Comparison of ENCODE assay signal across 9 cellular contexts in genomic region chr11:64845125-64845735, GRCh38. TPM values are rescaled to one million over a fixed set of nuclear protein-coding genes. Genes with fewer than 3 reads are reported as not detected.
DNase-seq lines count a peak whose midpoint lies in the region; ATAC-seq and TF ChIP-seq lines count a peak whose summit lies in the region.
"Had no signal": no experiment of that assay in that cellular context is flagged by ENCODE, and none has a peak within 500 bp of the region (broad histone marks: within the 10 kb centered on the region; RNA-seq: fewer than 3 reads in every experiment).

No MANE protein-coding gene starts in this region.

- H3K27ac ChIP-seq in iPS-20b (ENCODE audit: low read length) (no peak overlapping the region), thymus (ENCODE audit: low read depth) (no peak overlapping the region)

- 35% methylated on average over 9 of the region's 9 CpGs for WGBS in thymus

- no peak for ATAC-seq in activated T-cell treated with anti-CD3 and anti-CD28 coated beads, Interleukin-2, amount 50 U/mL, for 4 hours
- ATAC-seq in activated B cell treated with CpG ODN at 0.5 μM for 24 hours (ENCODE audit: low read depth) (no peak), HG02981 (IDR thresholded peaks at IDR 0.05; ENCODE audit: unreplicated experiment) (no peak), HG02759 (IDR thresholded peaks at IDR 0.05; ENCODE audit: unreplicated experiment) (no peak)

- H3K9me3 ChIP-seq in iPS-20b (ENCODE audit: insufficient read depth, low read depth, low read length) (no peaks in the 10 kb centered on the region), thymus (ENCODE audit: control insufficient read depth) (no peaks in the 10 kb centered on the region)

- H3K36me3 ChIP-seq in iPS-20b (ENCODE audit: insufficient read depth, low read depth, low read length) = 0 out of 2 replicates have a peak, but pooled peaks cover 3% of the 10 kb centered on the region
- no peaks in the 10 kb centered on the region for H3K36me3 ChIP-seq in thymus (ENCODE audit: control insufficient read depth, insufficient read depth)

- TF ChIP-seq CTCF in activated B cell treated with CpG ODN at 0.5 μM for 24 hours (IDR thresholded peaks at IDR 0.05) = no peak

- peaks cover 5% of the 10 kb centered on the region; the same call in 1 of the 2 replicates for H3K27me3 ChIP-seq in iPS-20b (ENCODE audit: insufficient read depth, low read length)
- no peaks in the 10 kb centered on the region for H3K27me3 ChIP-seq in thymus (ENCODE audit: control insufficient read depth, insufficient read depth)

- no peak for DNase-seq in activated T-cell treated with anti-CD3 and anti-CD28 coated beads, Interleukin-2, amount 50 U/mL, for 4 hours
- no peak for DNase-seq in activated T-cell treated with anti-CD3 and anti-CD28 coated beads, Interleukin-2, amount 50 U/mL, for 48 hours
- DNase-seq in activated B cell treated with CpG ODN at 0.5 μM for 24 hours = no peak
- DNase-seq in stimulated activated CD4-positive, alpha-beta T cell treated with anti-CD3 and anti-CD28 coated beads, Interleukin-4, amount 100 ng/mL, for 4 hours = no peak
- DNase-seq: GOT3 had no signal

- POLR2A ChIA-PET in activated B cell treated with CpG ODN at 0.5 μM for 24 hours (lab: Charles Lee) = interaction anchor here (0.8 to 27.6 kb wide), 6 partner anchors 19 to 417 kb away, joined by 4 to 1194 read pairs (median 8); partner anchors contain the start of genes EHD1, POLA2, RASGRP2 and SF1

- no peaks in the 10 kb centered on the region for H3K9me3 Mint-ChIP-seq in activated T-cell treated with anti-CD3 and anti-CD28 coated beads, Interleukin-2, amount 50 U/mL, for 4 hours
- no peaks in the 10 kb centered on the region for H3K9me3 Mint-ChIP-seq in activated B cell treated with CpG ODN at 0.5 μM for 24 hours

- CTCF ChIA-PET in activated B cell treated with CpG ODN at 0.5 μM for 24 hours (lab: Charles Lee) = interaction anchor here (0.9 to 12.6 kb wide), 10 partner anchors 11 to 157 kb away, joined by 4 to 310 read pairs (median 10); partner anchors contain the start of genes EHD1, RASGRP2 and SF1

- H3K4me1 Mint-ChIP-seq in activated T-cell treated with anti-CD3 and anti-CD28 coated beads, Interleukin-2, amount 50 U/mL, for 4 hours (ENCODE audit: low read depth) = peaks cover 39% of the 10 kb centered on the region
- peaks cover 47% of the 10 kb centered on the region for H3K4me1 Mint-ChIP-seq in activated B cell treated with CpG ODN at 0.5 μM for 24 hours

- H3K4me3 Mint-ChIP-seq in activated T-cell treated with anti-CD3 and anti-CD28 coated beads, Interleukin-2, amount 50 U/mL, for 4 hours = peak overlapping the region; percentile 58
- H3K4me3 Mint-ChIP-seq in activated B cell treated with CpG ODN at 0.5 μM for 24 hours = peak overlapping the region; percentile 78

- H3K27ac Mint-ChIP-seq in activated B cell treated with CpG ODN at 0.5 μM for 24 hours = peak overlapping the region; percentile 74

- H3K36me3 Mint-ChIP-seq in activated T-cell treated with anti-CD3 and anti-CD28 coated beads, Interleukin-2, amount 50 U/mL, for 4 hours (ENCODE audit: insufficient read depth) = no peaks in the 10 kb centered on the region
- peaks cover 2% of the 10 kb centered on the region for H3K36me3 Mint-ChIP-seq in activated B cell treated with CpG ODN at 0.5 μM for 24 hours (ENCODE audit: low read depth)

- no peaks in the 10 kb centered on the region for H3K27me3 Mint-ChIP-seq in activated T-cell treated with anti-CD3 and anti-CD28 coated beads, Interleukin-2, amount 50 U/mL, for 4 hours (ENCODE audit: low read depth)
- no peaks in the 10 kb centered on the region for H3K27me3 Mint-ChIP-seq in activated B cell treated with CpG ODN at 0.5 μM for 24 hours

- peak overlapping the region; percentile 67; the same call in 1 of the 2 replicates for H3K9ac ChIP-seq in iPS-20b (ENCODE audit: low read depth, low read length)

- peak overlapping the region; percentile 68; the same call in 1 of the 2 replicates for H3K4me3 ChIP-seq in iPS-20b (ENCODE audit: low read length)
- peak overlapping the region; percentile 64 for H3K4me3 ChIP-seq in thymus (ENCODE audit: low read length)

- H3K4me1 ChIP-seq in iPS-20b (ENCODE audit: insufficient read depth, low read length) = peaks cover 11% of the 10 kb centered on the region
- peaks cover 24% of the 10 kb centered on the region for H3K4me1 ChIP-seq in thymus (ENCODE audit: control insufficient read depth, insufficient read depth, low read length)

- intact Hi-C loops in activated B cell treated with CpG ODN at 0.5 μM for 24 hours (cut with micrococcal nuclease) = loop anchor here (2.0 to 10.0 kb wide), 4 partner anchors 34 to 420 kb away; partner anchors contain the start of genes CAPN1, MEN1 and POLA2

RNA-seq across cellular contexts. Expression of gene CDC42BPG, which starts 0.8 kb away (rescaled TPM):
- total RNA-seq in activated T-cell treated with anti-CD3 and anti-CD28 coated beads, Interleukin-2, amount 50 U/mL, for 4 hours = under 1 TPM; 0.13 to 0.33 (median 0.18) TPM
- total RNA-seq in activated B cell treated with CpG ODN at 0.5 μM for 24 hours = 2.2 and 3.7 TPM in 2 replicates
- polyA plus RNA-seq in thymus = 7.4 TPM

RNA-seq across cellular contexts. Expression of gene EHD1, which starts 33.2 kb away (rescaled TPM):
- total RNA-seq in activated T-cell treated with anti-CD3 and anti-CD28 coated beads, Interleukin-2, amount 50 U/mL, for 4 hours = 100 to 1,000 TPM in 2 of 3 donors, 10 to 100 TPM in 1; 86.3 to 121 (median 108) TPM
- total RNA-seq in activated B cell treated with CpG ODN at 0.5 μM for 24 hours = 357 and 360 TPM in 2 replicates
- 32.3 TPM for polyA plus RNA-seq in thymus

RNA-seq across cellular contexts. Expression of gene MEN1, which starts 34.9 kb away (rescaled TPM):
- 10 to 100 TPM; 50.7 to 61.2 (median 53.6) TPM for total RNA-seq in activated T-cell treated with anti-CD3 and anti-CD28 coated beads, Interleukin-2, amount 50 U/mL, for 4 hours
- total RNA-seq in activated B cell treated with CpG ODN at 0.5 μM for 24 hours = 35.1 and 44.6 TPM in 2 replicates
- 33.4 TPM for polyA plus RNA-seq in thymus

RNA-seq across cellular contexts. Expression of gene MAP4K2, which starts 42.2 kb away (rescaled TPM):
- total RNA-seq in activated T-cell treated with anti-CD3 and anti-CD28 coated beads, Interleukin-2, amount 50 U/mL, for 4 hours = 10 to 100 TPM; 42.2 to 51.5 (median 43.7) TPM
- 69.1 and 73.6 TPM in 2 replicates for total RNA-seq in activated B cell treated with CpG ODN at 0.5 μM for 24 hours
- 37.6 TPM for polyA plus RNA-seq in thymus
